In the genomic region with DNA sequence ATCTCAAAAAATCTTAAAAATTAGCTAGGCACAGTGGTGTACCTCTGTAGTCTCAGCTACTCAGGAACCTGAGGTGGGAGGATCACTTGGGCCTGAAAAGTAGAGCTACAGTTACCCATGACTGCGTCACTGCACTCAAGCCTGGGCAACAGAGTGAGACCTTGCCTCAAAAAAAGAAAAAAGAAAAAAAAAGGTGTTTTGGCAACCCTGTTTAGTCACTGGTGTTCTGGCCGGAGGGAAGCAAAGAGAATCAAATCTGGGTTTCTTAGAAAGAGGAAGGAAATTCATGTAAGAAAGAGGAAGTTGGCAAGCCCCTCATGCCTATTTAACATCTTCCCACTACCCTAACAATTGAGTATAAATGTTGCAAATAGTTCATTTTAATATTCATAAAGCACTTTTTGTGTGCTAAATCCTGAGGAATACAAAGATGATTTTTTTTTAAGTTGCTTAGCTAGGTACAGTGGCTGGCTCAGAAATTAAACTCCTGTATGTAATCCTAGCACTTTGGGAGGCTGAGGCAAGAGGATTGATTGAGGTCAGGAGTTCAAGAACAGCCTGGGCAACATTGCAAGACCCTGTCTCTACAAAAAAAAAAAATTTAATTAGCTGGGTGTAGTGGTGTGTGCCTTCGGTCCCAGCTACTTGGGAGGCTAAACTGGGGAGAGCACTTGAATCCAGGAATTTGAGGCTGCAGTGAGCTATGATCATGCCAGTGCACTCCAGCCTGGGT, we compare ENCODE assay signal across 10 cellular contexts. TPM values are rescaled to one million over a fixed set of nuclear protein-coding genes. Genes with fewer than 3 reads are reported as not detected.
DNase-seq lines count a peak whose midpoint lies in the region; ATAC-seq and TF ChIP-seq lines count a peak whose summit lies in the region.
"Had no signal": no experiment of that assay in that cellular context is flagged by ENCODE, and none has a peak within 500 bp of the region (broad histone marks: within the 10 kb centered on the region; RNA-seq: fewer than 3 reads in every experiment).

No MANE protein-coding gene starts in this region.

- ATAC-seq in CD8-positive, alpha-beta T cell: peak; percentile 63
- ATAC-seq in GM21367 (IDR thresholded peaks at IDR 0.05; ENCODE audit: unreplicated experiment): peak; percentile 73

- H3F3A ChIP-seq in MM.1S (ENCODE audit: insufficient read depth, low read length): no peaks in the 10 kb centered on the region

- H3K36me3 Mint-ChIP-seq in CD8-positive, alpha-beta T cell: no peaks in the 10 kb centered on the region

- no peaks in the 10 kb centered on the region for H3K9me2 ChIP-seq in MM.1S (replicated peaks; ENCODE audit: insufficient read depth, low read length)

- H3K4me1 Mint-ChIP-seq in CD8-positive, alpha-beta T cell (ENCODE audit: low read depth): peaks cover 9% of the 10 kb centered on the region

- POLR2A ChIA-PET in CD8-positive, alpha-beta T cell (lab: Charles Lee): no interaction called here

- H3K9me3 Mint-ChIP-seq in CD8-positive, alpha-beta T cell: no peaks in the 10 kb centered on the region

- no peak for TF ChIP-seq CTCF in CD8-positive, alpha-beta T cell (IDR thresholded peaks at IDR 0.05)
- no peak for TF ChIP-seq CTCF in MM.1S (IDR thresholded peaks at IDR 0.05; ENCODE audit: low read length)

- H3K4me2 ChIP-seq in MM.1S (ENCODE audit: low read depth, low read length): no peak overlapping the region

- no peaks in the 10 kb centered on the region for H3K36me3 ChIP-seq in CD8-positive, alpha-beta T cell (ENCODE audit: insufficient read depth, low read length)
- H3K36me3 ChIP-seq in MM.1S (replicated peaks; ENCODE audit: insufficient read depth, low read length): no peaks in the 10 kb centered on the region

- H3K9me3 ChIP-seq in CD8-positive, alpha-beta T cell (ENCODE audit: low read length): no peaks in the 10 kb centered on the region
- H3K9me3 ChIP-seq in MM.1S (replicated peaks; ENCODE audit: insufficient read depth, low read length): no peaks in the 10 kb centered on the region

- CTCF ChIA-PET in CD8-positive, alpha-beta T cell (lab: Charles Lee): interaction anchor here (0.7 to 1.3 kb wide), 2 partner anchors 35 to 309 kb away, joined by 3 read pairs; no protein-coding TSS in a partner anchor

- H2AFZ ChIP-seq in MM.1S (ENCODE audit: low read length): no peak overlapping the region

- no peaks in the 10 kb centered on the region for H4K20me1 ChIP-seq in MM.1S (ENCODE audit: insufficient read depth, low read length)

- no peak overlapping the region for H3K27ac ChIP-seq in CD8-positive, alpha-beta T cell (ENCODE audit: low read depth, low read length)
- H3K27ac ChIP-seq in MM.1S (ENCODE audit: low read length): no peak overlapping the region

- no peak for DNase-seq in CD8-positive, alpha-beta T cell
- DNase-seq in KG1 (lab: John Stamatoyannopoulos, UW): peak; percentile 79
- peak; percentile 20 for DNase-seq in dermis blood vessel endothelial cell
- no peak for DNase-seq in MM.1S
- DNase-seq in stimulated activated naive CD4-positive, alpha-beta T cell (lab: John Stamatoyannopoulos, UW): no peak
- DNase-seq in stimulated activated CD4-positive, alpha-beta T cell treated with anti-CD3 and anti-CD28 coated beads, Interleukin-4, amount 100 ng/mL, for 24 hours: no peak
- DNase-seq in NCI-H446 (lab: John Stamatoyannopoulos, UW): no peak

- no peaks in the 10 kb centered on the region for H3K27me3 ChIP-seq in CD8-positive, alpha-beta T cell (ENCODE audit: insufficient read depth, low read length)
- no peaks in the 10 kb centered on the region for H3K27me3 ChIP-seq in MM.1S (replicated peaks; ENCODE audit: insufficient read depth, low read length)

- peak overlapping the region; percentile 75 for H3K27ac Mint-ChIP-seq in CD8-positive, alpha-beta T cell

- intact Hi-C loops in CD8-positive, alpha-beta T cell (cut with DNase I, micrococcal nuclease): loop anchor here (10.0 kb wide), 5 partner anchors 504 to 1666 kb away; a partner anchor contains a TSS

- no peak overlapping the region for H3K4me3 ChIP-seq in CD8-positive, alpha-beta T cell (ENCODE audit: low read depth, low read length)
- no peak overlapping the region for H3K4me3 ChIP-seq in MM.1S (ENCODE audit: low read length)

- H3K9ac ChIP-seq in MM.1S (ENCODE audit: low read length): no peak overlapping the region

- H3K79me2 ChIP-seq in MM.1S (ENCODE audit: low read length): no peaks in the 10 kb centered on the region

- no peaks in the 10 kb centered on the region for H3K27me3 Mint-ChIP-seq in CD8-positive, alpha-beta T cell (ENCODE audit: low read depth)

- H3K4me3 Mint-ChIP-seq in CD8-positive, alpha-beta T cell: no peak overlapping the region

- peaks cover 12% of the 10 kb centered on the region for H3K4me1 ChIP-seq in CD8-positive, alpha-beta T cell (ENCODE audit: insufficient read depth, low read length)
- H3K4me1 ChIP-seq in MM.1S (ENCODE audit: low read length): no peaks in the 10 kb centered on the region

RNA-seq across cellular contexts. Expression of a gene that starts 6.5 kb away (rescaled TPM):
- total RNA-seq in CD8-positive, alpha-beta T cell: 10 to 100 TPM; 24.7 to 26.3 TPM
- 53.6 and 85.3 TPM in 2 replicates for total RNA-seq in dermis blood vessel endothelial cell

RNA-seq across cellular contexts. Expression of a gene that starts 23.9 kb away (rescaled TPM):
- not detected for total RNA-seq in CD8-positive, alpha-beta T cell
- not detected in 2 replicates for total RNA-seq in dermis blood vessel endothelial cell
- total RNA-seq: Daoy, mononuclear cell had no signal

Comparison
In these comparisons a context has a peak if more than half of its experiments do, and no peak if none do; other contexts are left out.
1. DNase-seq: peak in KG1 (single experiment) and dermis blood vessel endothelial cell (single experiment); none in CD8-positive, alpha-beta T cell (0 of 7), MM.1S (single experiment), stimulated activated naive CD4-positive, alpha-beta T cell (0 of 6), stimulated activated CD4-positive, alpha-beta T cell treated with anti-CD3 and anti-CD28 coated beads, Interleukin-4, amount 100 ng/mL, for 24 hours (single experiment) and NCI-H446 (0 of 2).